ENCODE assay signal across 17 cellular contexts in the genomic region with DNA sequence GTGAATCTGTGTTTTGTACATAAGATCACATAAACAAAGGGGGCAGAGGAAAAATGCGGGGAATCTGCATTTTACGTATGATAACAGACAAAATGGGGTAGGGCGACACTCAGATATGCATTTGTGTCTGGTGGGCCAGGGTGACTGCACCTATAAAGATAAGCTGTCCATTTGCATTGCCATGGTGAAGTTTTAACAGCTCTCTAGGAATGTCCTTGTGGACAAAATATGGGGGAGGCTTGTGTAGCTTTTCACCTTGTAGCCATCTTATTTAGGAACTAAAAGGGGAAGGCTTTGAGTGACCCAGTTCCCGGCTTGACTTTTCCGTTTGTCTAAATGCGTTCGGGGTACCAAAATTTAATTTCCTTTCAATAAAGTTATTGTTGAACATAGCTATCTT.
DNase-seq lines count a peak whose midpoint lies in the region; ATAC-seq and TF ChIP-seq lines count a peak whose summit lies in the region.
"Had no signal": no experiment of that assay in that cellular context is flagged by ENCODE, and none has a peak within 500 bp of the region (broad histone marks: within the 10 kb centered on the region; RNA-seq: fewer than 3 reads in every experiment).

No MANE protein-coding gene starts in this region.

- H3K36me3 Mint-ChIP-seq in mesothelial cell of epicardium = peaks cover 28% of the 10 kb centered on the region

- 88% methylated on average over 7 of the region's 7 CpGs for WGBS in esophagus muscularis mucosa
- 58 to 82% methylated on average over 7 of the region's 7 CpGs for WGBS in transverse colon (ENCODE audit: low coverage in 1 of 2), 2 donors

- H3K4me3 Mint-ChIP-seq in mesothelial cell of epicardium = peak overlapping the region; percentile 75

- H3K27me3 Mint-ChIP-seq in mesothelial cell of epicardium (ENCODE audit: low read depth) = no peaks in the 10 kb centered on the region

- H3K9me3 Mint-ChIP-seq in mesothelial cell of epicardium = peaks cover 25% of the 10 kb centered on the region

- DNase-seq in ascending aorta (ENCODE audit: low spot score in 2 of 2) = no peak
- no peak for DNase-seq in esophagus muscularis mucosa (ENCODE audit: extremely low spot score)
- no peak for DNase-seq in mesothelial cell of epicardium (ENCODE audit: low spot score in 2 of 2, unreplicated experiment in 2 of 2)
- no peak for DNase-seq in transverse colon
- no peak for DNase-seq in HEK293T (ENCODE audit: extremely low spot score)
- DNase-seq in DMS 273 (lab: John Stamatoyannopoulos, UW; ENCODE audit: unreplicated experiment) = no peak
- DNase-seq: activated CD4-positive, alpha-beta T cell treated with anti-CD3 and anti-CD28 coated beads for 1 hour; amniotic stem cell; colonic mucosa; DMS153; MG63; NCI-H187 treated with DMSO at 0.1 percent for 48 hours; NCI-H446 treated with DMSO at 0.1 percent for 48 hours; posterior cingulate gyrus had no signal

- peak overlapping the region; percentile 95 for H3K27ac Mint-ChIP-seq in mesothelial cell of epicardium

- H3K9me3 ChIP-seq in ascending aorta (peaks cover 0 to 10% of the 10 kb centered on the region in 2 donors), esophagus muscularis mucosa (peaks cover 0 to 12% (median 9%) of the 10 kb centered on the region in 4 donors), transverse colon (no peaks in the 10 kb centered on the region)
- H3K9me3 ChIP-seq: colonic mucosa, MG63 had no signal

- intact Hi-C loops in ascending aorta (cut with DNase I) (no loop called here), esophagus muscularis mucosa (cut with DNase I) (no loop called here), transverse colon (cut with DNase I; ENCODE audit: low total_unique reads) (no loop called here)

- TF ChIP-seq CTCF in ascending aorta (IDR thresholded peaks at IDR 0.05) = no peak
- no peak for TF ChIP-seq CTCF in esophagus muscularis mucosa (IDR thresholded peaks at IDR 0.05)
- no peak for TF ChIP-seq CTCF in mesothelial cell of epicardium (IDR thresholded peaks at IDR 0.05; ENCODE audit: unreplicated experiment)
- no peak for TF ChIP-seq CTCF in transverse colon (IDR thresholded peaks at IDR 0.05)

- POLR2A ChIA-PET in HEK293T (lab: Yijun Ruan, JAX) = interaction anchor here (2.4 kb wide), 1 partner anchor 93 kb away, joined by 9 read pairs; a partner anchor contains a TSS

- CTCF ChIA-PET in HEK293T (lab: Yijun Ruan, JAX) = no interaction called here

- no peak for ATAC-seq in HG02642 (IDR thresholded peaks at IDR 0.05; ENCODE audit: poor library complexity, unreplicated experiment)

- peaks cover 12 to 38% of the 10 kb centered on the region in 2 donors for H3K4me1 ChIP-seq in ascending aorta
- peaks cover 47 to 75% (median 68%) of the 10 kb centered on the region in 4 donors for H3K4me1 ChIP-seq in esophagus muscularis mucosa
- peaks cover 5 to 23% (median 6%) of the 10 kb centered on the region in 4 donors for H3K4me1 ChIP-seq in transverse colon
- H3K4me1 ChIP-seq: colonic mucosa, HAP-1 had no signal

- H3K4me1 Mint-ChIP-seq in mesothelial cell of epicardium = peaks cover 46% of the 10 kb centered on the region

- in situ Hi-C loops in transverse colon (cut with MboI; ENCODE audit: low pct_ligation_motif_present in 1 of 4, low pct_unique_long_range_greater_than_20kb in 1 of 4, low sequenced_read_pairs in 3 of 4) = no loop called here

- TF ChIP-seq POLR2A in esophagus muscularis mucosa (IDR thresholded peaks at IDR 0.05; ENCODE audit: low read depth) (no peak), transverse colon (IDR thresholded peaks at IDR 0.05) (no peak)

- TF ChIP-seq EP300 in esophagus muscularis mucosa (IDR thresholded peaks at IDR 0.05) = no peak
- no peak for TF ChIP-seq EP300 in transverse colon (IDR thresholded peaks at IDR 0.05; ENCODE audit: low read depth)

- peak overlapping the region; percentile 77 to 85 for H3K27ac ChIP-seq in ascending aorta
- peak overlapping the region; percentile 78 to 87 (median 83) for H3K27ac ChIP-seq in esophagus muscularis mucosa (replicated peaks in 1 of 4)
- H3K27ac ChIP-seq in transverse colon = peak overlapping the region; percentile 74 to 85 (median 78)
- H3K27ac ChIP-seq: colonic mucosa, epithelial cell of prostate had no signal

- H3K27me3 ChIP-seq in ascending aorta (no peaks in the 10 kb centered on the region), esophagus muscularis mucosa (no peaks in the 10 kb centered on the region), transverse colon (peaks cover 6% of the 10 kb centered on the region)
- H3K27me3 ChIP-seq: colonic mucosa, MG63 had no signal

- peaks cover 3 to 7% of the 10 kb centered on the region in 2 donors for H3K36me3 ChIP-seq in ascending aorta
- peaks cover 0 to 13% (median 6%) of the 10 kb centered on the region in 4 donors for H3K36me3 ChIP-seq in esophagus muscularis mucosa
- no peaks in the 10 kb centered on the region for H3K36me3 ChIP-seq in transverse colon
- H3K36me3 ChIP-seq: colonic mucosa, HAP-1, MG63 had no signal

- H3K4me3 ChIP-seq in ascending aorta (no peak overlapping the region), esophagus muscularis mucosa (peak overlapping the region; percentile 48 to 60 (median 52)), transverse colon (peak overlapping the region in 1 of 4 donors; percentile 41)
- H3K4me3 ChIP-seq: colonic mucosa, HAP-1, MG63 had no signal

TF ChIP-seq in HEK293T, 16 proteins besides CTCF, POLR2A, EP300 and RAD21:
- TF ChIP-seq ZNF384 (IDR thresholded peaks at IDR 0.05) (no peak), SP1 (IDR thresholded peaks at IDR 0.05) (no peak), NFRKB (IDR thresholded peaks at IDR 0.05) (no peak), ARNT (IDR thresholded peaks at IDR 0.05) (no peak), LEF1 (IDR thresholded peaks at IDR 0.05; ENCODE audit: borderline replicate concordance) (no peak), ELF4 (IDR thresholded peaks at IDR 0.05) (no peak), HDGF (IDR thresholded peaks at IDR 0.05; ENCODE audit: borderline replicate concordance) (no peak), TARDBP (IDR thresholded peaks at IDR 0.05) (no peak), FOXA1 (IDR thresholded peaks at IDR 0.05) (no peak), L3MBTL2 (conservative IDR thresholded peaks at IDR 0.05) (no peak), FOXM1 (IDR thresholded peaks at IDR 0.05; ENCODE audit: borderline replicate concordance) (no peak)
- TF ChIP-seq, protein P1, sequence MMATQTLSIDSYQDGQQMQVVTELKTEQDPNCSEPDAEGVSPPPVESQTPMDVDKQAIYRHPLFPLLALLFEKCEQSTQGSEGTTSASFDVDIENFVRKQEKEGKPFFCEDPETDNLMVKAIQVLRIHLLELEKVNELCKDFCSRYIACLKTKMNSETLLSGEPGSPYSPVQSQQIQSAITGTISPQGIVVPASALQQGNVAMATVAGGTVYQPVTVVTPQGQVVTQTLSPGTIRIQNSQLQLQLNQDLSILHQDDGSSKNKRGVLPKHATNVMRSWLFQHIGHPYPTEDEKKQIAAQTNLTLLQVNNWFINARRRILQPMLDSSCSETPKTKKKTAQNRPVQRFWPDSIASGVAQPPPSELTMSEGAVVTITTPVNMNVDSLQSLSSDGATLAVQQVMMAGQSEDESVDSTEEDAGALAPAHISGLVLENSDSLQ (IDR thresholded peaks at IDR 0.05) = no peak

Comparison
In these comparisons a context has a peak if more than half of its experiments do, and no peak if none do; other contexts are left out.
1. H3K4me3 ChIP-seq: peak in esophagus muscularis mucosa (4 of 4); none in ascending aorta (0 of 2).
2. Peak in every context shown above with its lines, with median percentiles within 50 percentile points of each other: H3K27ac ChIP-seq.